8 cellular contexts compared by ENCODE assay signal in genomic region chr2:170770008-170770303, GRCh38. TPM values are rescaled to one million over a fixed set of nuclear protein-coding genes. Genes with fewer than 3 reads are reported as not detected.
DNase-seq lines count a peak whose midpoint lies in the region; ATAC-seq and TF ChIP-seq lines count a peak whose summit lies in the region.

No MANE protein-coding gene starts in this region.

- H3K27ac Mint-ChIP-seq in Caco-2 (ENCODE audit: unreplicated experiment): peak overlapping the region; percentile 97
- H3K27ac Mint-ChIP-seq in activated T-helper 17 cell treated with anti-CD3 and anti-CD28 coated beads, Interleukin-2, amount 50 U/mL, for 72 hours: peak overlapping the region; percentile 85

- H3K27ac ChIP-seq in HUES64 (ENCODE audit: low read depth, low read length) (peak overlapping the region; percentile 99; the same call in 1 of the 2 replicates), tibial artery (peak overlapping the region; percentile 85 to 90)

- H3K4me1 ChIP-seq in Caco-2 (peaks cover 45% of the 10 kb centered on the region), HUES64 (ENCODE audit: insufficient read depth, low read length) (peaks cover 44% of the 10 kb centered on the region), tibial artery (peaks cover 0 to 17% (median 2%) of the 10 kb centered on the region in 4 donors)

- CTCF ChIA-PET in Caco-2 (lab: Charles Lee): interaction anchor here (1.2 to 1.5 kb wide), 5 partner anchors 31 to 409 kb away, joined by 3 to 5 read pairs (median 3); partner anchors contain the start of gene GORASP2

- H3K4me1 Mint-ChIP-seq in Caco-2 (ENCODE audit: low read depth, unreplicated experiment): peaks cover 26% of the 10 kb centered on the region
- H3K4me1 Mint-ChIP-seq in activated T-helper 17 cell treated with anti-CD3 and anti-CD28 coated beads, Interleukin-2, amount 50 U/mL, for 72 hours: no peaks in the 10 kb centered on the region

- H3K4me3 Mint-ChIP-seq in Caco-2 (ENCODE audit: unreplicated experiment): peak overlapping the region; percentile 93
- H3K4me3 Mint-ChIP-seq in activated T-helper 17 cell treated with anti-CD3 and anti-CD28 coated beads, Interleukin-2, amount 50 U/mL, for 72 hours: peak overlapping the region; percentile 78

- DNase-seq in Caco-2: no peak
- peak; percentile 29 for DNase-seq in kidney epithelial cell (ENCODE audit: low read depth)
- DNase-seq in tibial artery: no peak
- no peak for DNase-seq in anterior cingulate cortex (lab: John Stamatoyannopoulos, UW)
- no peak for DNase-seq in stimulated activated CD4-positive, alpha-beta T cell treated with anti-CD3 and anti-CD28 coated beads, Interleukin-4, amount 100 ng/mL, for 4 hours

- H3K27me3 Mint-ChIP-seq in Caco-2 (ENCODE audit: insufficient read depth, unreplicated experiment): no peaks in the 10 kb centered on the region
- H3K27me3 Mint-ChIP-seq in activated T-helper 17 cell treated with anti-CD3 and anti-CD28 coated beads, Interleukin-2, amount 50 U/mL, for 72 hours: peaks cover 13% of the 10 kb centered on the region

- POLR2A ChIA-PET in Caco-2 (lab: Charles Lee): interaction anchor here (0.8 to 1.5 kb wide), 4 partner anchors 26 to 362 kb away, joined by 4 to 10 read pairs (median 8); partner anchors contain the start of gene SP5

- peaks cover 20% of the 10 kb centered on the region for H3K36me3 Mint-ChIP-seq in Caco-2 (ENCODE audit: insufficient read depth, unreplicated experiment)
- H3K36me3 Mint-ChIP-seq in activated T-helper 17 cell treated with anti-CD3 and anti-CD28 coated beads, Interleukin-2, amount 50 U/mL, for 72 hours (ENCODE audit: low read depth): no peaks in the 10 kb centered on the region

- no peaks in the 10 kb centered on the region; the same call in 1 of the 2 replicates for H3K36me3 ChIP-seq in Caco-2 (ENCODE audit: control insufficient read depth, insufficient read depth, low read length)
- no peaks in the 10 kb centered on the region for H3K36me3 ChIP-seq in HUES64 (ENCODE audit: insufficient read depth, low read length)
- H3K36me3 ChIP-seq in kidney epithelial cell (ENCODE audit: control insufficient read depth, insufficient read depth, low read length): no peaks in the 10 kb centered on the region
- no peaks in the 10 kb centered on the region for H3K36me3 ChIP-seq in tibial artery

- no peaks in the 10 kb centered on the region for H3K9me3 Mint-ChIP-seq in Caco-2 (ENCODE audit: unreplicated experiment)
- no peaks in the 10 kb centered on the region for H3K9me3 Mint-ChIP-seq in activated T-helper 17 cell treated with anti-CD3 and anti-CD28 coated beads, Interleukin-2, amount 50 U/mL, for 72 hours

- ATAC-seq in activated T-helper 17 cell treated with anti-CD3 and anti-CD28 coated beads, Interleukin-2, amount 50 U/mL, for 72 hours (replicated peaks): peak; percentile 3
- no peak for ATAC-seq in GM18909 (IDR thresholded peaks at IDR 0.05; ENCODE audit: poor library complexity, unreplicated experiment)

- TSS peak; percentile 82 for BruUV-seq in Caco-2 (replicated peaks; lab: Mats Ljungman, UMichigan)

- 34% methylated on average over 6 of the region's 6 CpGs for WGBS in HUES64

- TF ChIP-seq CTCF in Caco-2 (IDR thresholded peaks at IDR 0.05; ENCODE audit: insufficient read depth in 1 of 2, low read depth in 1 of 2, low read length in 1 of 2, severe bottlenecking in 1 of 2, unreplicated experiment in 1 of 2) (no peak), kidney epithelial cell (IDR thresholded peaks at IDR 0.05; ENCODE audit: insufficient read depth, low read length, poor library complexity, severe bottlenecking) (no peak), tibial artery (IDR thresholded peaks at IDR 0.05) (no peak)

- intact Hi-C loops in Caco-2 (cut with micrococcal nuclease; ENCODE audit: unreplicated experiment) (loop anchor here (1.0 to 2.0 kb wide), 3 partner anchors 31 to 55 kb away; partner anchors contain the start of gene SP5), tibial artery (cut with DNase I; ENCODE audit: low total_unique reads) (no loop called here)

- H3K27me3 ChIP-seq in Caco-2 (replicated peaks; ENCODE audit: control insufficient read depth, insufficient read depth, low read length) (no peaks in the 10 kb centered on the region), HUES64 (ENCODE audit: insufficient read depth, low read length) (peaks cover 3% of the 10 kb centered on the region; the same call in 1 of the 2 replicates), kidney epithelial cell (ENCODE audit: control insufficient read depth, insufficient read depth, low read length) (peaks cover 4% of the 10 kb centered on the region), tibial artery (no peaks in the 10 kb centered on the region)

- peak overlapping the region; percentile 77; the same call in 1 of the 2 replicates for H3K9ac ChIP-seq in HUES64 (ENCODE audit: low read depth, low read length)

- H3K9me3 ChIP-seq in Caco-2 (no peaks in the 10 kb centered on the region), HUES64 (ENCODE audit: insufficient read depth, low read depth, low read length) (no peaks in the 10 kb centered on the region), tibial artery (no peaks in the 10 kb centered on the region)

- H3K4me3 ChIP-seq in Caco-2 (ENCODE audit: low read depth, low read length): peak overlapping the region; percentile 80
- H3K4me3 ChIP-seq in HUES64 (ENCODE audit: low read length): peak overlapping the region; percentile 91
- peak overlapping the region; percentile 69 for H3K4me3 ChIP-seq in kidney epithelial cell (ENCODE audit: low read depth, low read length)
- H3K4me3 ChIP-seq in tibial artery: peak overlapping the region; percentile 68 to 70

RNA-seq across cellular contexts. Expression of gene ERICH2, which starts 0.2 kb away (rescaled TPM):
- total RNA-seq in Caco-2 (2022) (3.1 and 3.3 TPM in 2 replicates), kidney epithelial cell (0.50 and 0.89 TPM in 2 replicates)
- 3.5 TPM for polyA plus RNA-seq in HUES64 (2013, experiment 1 of 2)
- 3.7 TPM for polyA plus RNA-seq in HUES64 (2013, experiment 2 of 2)
- not detected for total RNA-seq in activated T-helper 17 cell treated with anti-CD3 and anti-CD28 coated beads, Interleukin-2, amount 50 U/mL, for 72 hours

RNA-seq across cellular contexts. Expression of gene GAD1, which starts 46.7 kb away (rescaled TPM):
- total RNA-seq in Caco-2 (2022): 14.7 and 18.5 TPM in 2 replicates
- 16.4 TPM for polyA plus RNA-seq in HUES64 (2013, experiment 1 of 2)
- 18.3 TPM for polyA plus RNA-seq in HUES64 (2013, experiment 2 of 2)
- 1 to 10 TPM in 1 of 2 donors, under 1 TPM in 1; 0.73 to 7.1 TPM for total RNA-seq in activated T-helper 17 cell treated with anti-CD3 and anti-CD28 coated beads, Interleukin-2, amount 50 U/mL, for 72 hours
- 0.82 and 4.9 TPM in 2 replicates for total RNA-seq in kidney epithelial cell

RNA-seq across cellular contexts. Expression of gene SP5, which starts 54.8 kb away (rescaled TPM):
- total RNA-seq in Caco-2 (2022): 149 and 161 TPM in 2 replicates
- 36.1 TPM for polyA plus RNA-seq in HUES64 (2013, experiment 1 of 2)
- 55.5 TPM for polyA plus RNA-seq in HUES64 (2013, experiment 2 of 2)
- under 1 TPM in 1 of 2 donors, not detected in 1; 0.19 TPM for total RNA-seq in activated T-helper 17 cell treated with anti-CD3 and anti-CD28 coated beads, Interleukin-2, amount 50 U/mL, for 72 hours
- 0.62 TPM in 1 of 2 replicates, not detected in the other for total RNA-seq in kidney epithelial cell

Comparison
In these comparisons a context has a peak if more than half of its experiments do, and no peak if none do; other contexts are left out.
1. RNA of gene SP5, which starts 54.8 kb away (total RNA-seq): 149 to 161 TPM in Caco-2; 0.19 TPM in activated T-helper 17 cell treated with anti-CD3 and anti-CD28 coated beads, Interleukin-2, amount 50 U/mL, for 72 hours and 0.62 TPM in kidney epithelial cell; every median in the first group is over 10 times any median in the second.
2. Peak in every context shown above with its lines, with median percentiles within 50 percentile points of each other: H3K4me3 ChIP-seq.